Comparison of ENCODE assay signal across 9 cellular contexts in genomic region chr9:128828267-128828666, GRCh38. TPM values are rescaled to one million over a fixed set of nuclear protein-coding genes. Genes with fewer than 3 reads are reported as not detected.
DNase-seq lines count a peak whose midpoint lies in the region; ATAC-seq, FAIRE-seq and TF ChIP-seq lines count a peak whose summit lies in the region.
"Had no signal": no experiment of that assay in that cellular context is flagged by ENCODE, and none has a peak within 500 bp of the region (broad histone marks: within the 10 kb centered on the region; RNA-seq: fewer than 3 reads in every experiment).

No MANE protein-coding gene starts in this region.

- peak overlapping the region; percentile 91 to 99 (median 93) for H3K4me3 Mint-ChIP-seq in CD8-positive, alpha-beta memory T cell
- H3K4me3 Mint-ChIP-seq in activated naive CD8-positive, alpha-beta T cell treated with anti-CD3 and anti-CD28 coated beads, Interleukin-2, amount 50 U/mL, for 24 hours: peak overlapping the region; percentile 98
- peak overlapping the region; percentile 94 to 97 (median 96) for H3K4me3 Mint-ChIP-seq in nephron

- no peaks in the 10 kb centered on the region for H3K9me3 ChIP-seq in CD8-positive, alpha-beta memory T cell (ENCODE audit: low read length)
- no peaks in the 10 kb centered on the region for H3K9me3 ChIP-seq in HUES64 (ENCODE audit: insufficient read depth, low read depth, low read length)
- H3K9me3 ChIP-seq in kidney (ENCODE audit: control insufficient read depth in 1 of 2, low read length in 2 of 2): no peaks in the 10 kb centered on the region

- H3K27me3 Mint-ChIP-seq in CD8-positive, alpha-beta memory T cell: peaks cover 0 to 6% of the 10 kb centered on the region in 2 donors
- H3K27me3 Mint-ChIP-seq in activated naive CD8-positive, alpha-beta T cell treated with anti-CD3 and anti-CD28 coated beads, Interleukin-2, amount 50 U/mL, for 24 hours: no peaks in the 10 kb centered on the region
- no peaks in the 10 kb centered on the region for H3K27me3 Mint-ChIP-seq in nephron (ENCODE audit: low read depth)

- H3K27ac Mint-ChIP-seq in CD8-positive, alpha-beta memory T cell: peak overlapping the region in 7 of 8 donors; percentile 62 to 96 (median 90)
- H3K27ac Mint-ChIP-seq in activated naive CD8-positive, alpha-beta T cell treated with anti-CD3 and anti-CD28 coated beads, Interleukin-2, amount 50 U/mL, for 24 hours: peak overlapping the region; percentile 95
- no peak overlapping the region for H3K27ac Mint-ChIP-seq in nephron

- intact Hi-C loops in kidney (cut with DNase I): no loop called here

- H3K9me3 Mint-ChIP-seq in CD8-positive, alpha-beta memory T cell: no peaks in the 10 kb centered on the region
- no peaks in the 10 kb centered on the region for H3K9me3 Mint-ChIP-seq in activated naive CD8-positive, alpha-beta T cell treated with anti-CD3 and anti-CD28 coated beads, Interleukin-2, amount 50 U/mL, for 24 hours
- no peaks in the 10 kb centered on the region for H3K9me3 Mint-ChIP-seq in nephron

- 89% methylated on average over 8 of the region's 8 CpGs for WGBS in HUES64

- H3K9ac ChIP-seq in HUES64 (ENCODE audit: low read depth, low read length) (no peak overlapping the region), kidney (ENCODE audit: low read length in 2 of 2) (no peak overlapping the region)

- peaks cover 0 to 59% (median 0%) of the 10 kb centered on the region in 3 donors for H3K36me3 Mint-ChIP-seq in CD8-positive, alpha-beta memory T cell
- H3K36me3 Mint-ChIP-seq in activated naive CD8-positive, alpha-beta T cell treated with anti-CD3 and anti-CD28 coated beads, Interleukin-2, amount 50 U/mL, for 24 hours (ENCODE audit: low read depth): peaks cover 23% of the 10 kb centered on the region
- peaks cover 22% of the 10 kb centered on the region for H3K36me3 Mint-ChIP-seq in nephron (ENCODE audit: low read depth)

- no peak for ATAC-seq in activated naive CD8-positive, alpha-beta T cell treated with anti-CD3 and anti-CD28 coated beads, Interleukin-2, amount 50 U/mL, for 24 hours
- no peak for ATAC-seq in HG02970 (IDR thresholded peaks at IDR 0.05; ENCODE audit: low FRiP score, unreplicated experiment)

- POLR2A ChIA-PET in CD8-positive, alpha-beta memory T cell (lab: Charles Lee): interaction anchor here (2.5 kb wide), 1 partner anchor 9 kb away, joined by 39 read pairs; the partner anchor contains the start of gene ENDOG

- H3K27ac ChIP-seq in CD8-positive, alpha-beta memory T cell (ENCODE audit: low read depth, low read length): no peak overlapping the region
- H3K27ac ChIP-seq in HUES64 (ENCODE audit: low read depth, low read length): no peak overlapping the region
- no peak overlapping the region for H3K27ac ChIP-seq in kidney (ENCODE audit: low read depth in 2 of 2, low read length in 2 of 2)

- H3K4me3 ChIP-seq in CD8-positive, alpha-beta memory T cell (ENCODE audit: low read length): no peak overlapping the region
- H3K4me3 ChIP-seq in HUES64 (ENCODE audit: low read length) (peak overlapping the region; percentile 87), H7 (ENCODE audit: insufficient read depth, low read depth, low read length) (no peak overlapping the region), kidney (ENCODE audit: low read length in 2 of 2) (no peak overlapping the region)

- H3K27me3 ChIP-seq in CD8-positive, alpha-beta memory T cell (ENCODE audit: insufficient read depth, low read length, poor library complexity, severe bottlenecking): no peaks in the 10 kb centered on the region
- H3K27me3 ChIP-seq in HUES64 (ENCODE audit: insufficient read depth, low read length) (no peaks in the 10 kb centered on the region), H7 (ENCODE audit: control insufficient read depth, insufficient read depth, low read length) (no peaks in the 10 kb centered on the region)

- TF ChIP-seq CTCF in nephron (IDR thresholded peaks at IDR 0.05; ENCODE audit: unreplicated experiment in 3 of 3) (no peak), kidney (IDR thresholded peaks at IDR 0.05; ENCODE audit: borderline replicate concordance, extremely low read depth, insufficient read depth) (no peak)

- CTCF ChIA-PET in CD8-positive, alpha-beta memory T cell (lab: Charles Lee): interaction anchor here (0.6 to 2.2 kb wide), 2 partner anchors 10 to 192 kb away, joined by 3 to 10 read pairs; partner anchors contain the start of gene ENDOG

- no peak for FAIRE-seq in kidney (lab: Jason Lieb, UNC)

- DNase-seq in CD8-positive, alpha-beta memory T cell: no peak
- no peak for DNase-seq in activated naive CD8-positive, alpha-beta T cell treated with anti-CD3 and anti-CD28 coated beads, Interleukin-2, amount 50 U/mL, for 24 hours
- DNase-seq in iPS-NIHi11 (ENCODE audit: low spot score) (no peak), H7 (no peak), kidney (no peak)
- DNase-seq: NCI-H2081 had no signal

- H3K36me3 ChIP-seq in CD8-positive, alpha-beta memory T cell (ENCODE audit: insufficient read depth, low read length): peaks cover 14% of the 10 kb centered on the region
- H3K36me3 ChIP-seq in HUES64 (ENCODE audit: insufficient read depth, low read length) (peaks cover 61% of the 10 kb centered on the region), H7 (replicated peaks; ENCODE audit: control insufficient read depth, insufficient read depth, low read length) (peaks cover 28% of the 10 kb centered on the region), kidney (ENCODE audit: control insufficient read depth in 1 of 2, insufficient read depth in 2 of 2, low read length in 2 of 2) (peaks cover 10 to 27% of the 10 kb centered on the region in 2 donors)

- H3K4me1 ChIP-seq in CD8-positive, alpha-beta memory T cell (ENCODE audit: insufficient read depth, low read length): peaks cover 17% of the 10 kb centered on the region
- no peaks in the 10 kb centered on the region for H3K4me1 ChIP-seq in HUES64 (ENCODE audit: insufficient read depth, low read length)
- peaks cover 6 to 7% of the 10 kb centered on the region in 2 donors for H3K4me1 ChIP-seq in kidney (ENCODE audit: control insufficient read depth in 1 of 2, insufficient read depth in 1 of 2, low read depth in 1 of 2, low read length in 2 of 2)

- H3K4me1 Mint-ChIP-seq in CD8-positive, alpha-beta memory T cell: peaks cover 20 to 24% (median 21%) of the 10 kb centered on the region in 3 donors
- H3K4me1 Mint-ChIP-seq in activated naive CD8-positive, alpha-beta T cell treated with anti-CD3 and anti-CD28 coated beads, Interleukin-2, amount 50 U/mL, for 24 hours: peaks cover 21% of the 10 kb centered on the region
- H3K4me1 Mint-ChIP-seq in nephron: peaks cover 14% of the 10 kb centered on the region

RNA-seq across cellular contexts. Expression of gene SPOUT1, which starts 1.3 kb away (rescaled TPM):
- 100 to 1,000 TPM; 137 to 143 TPM for total RNA-seq in CD8-positive, alpha-beta memory T cell
- polyA plus RNA-seq in CD8-positive, alpha-beta memory T cell: 77.3 TPM
- 34.4 TPM for polyA plus RNA-seq in HUES64 (2013, experiment 1 of 2)
- 32.4 TPM for polyA plus RNA-seq in HUES64 (2013, experiment 2 of 2)
- total RNA-seq in H7 (2014; rRNA removed; shearing (Covaris generic)): 49.0 and 70.7 TPM in 2 replicates
- total RNA-seq in kidney: 42.0 TPM
- 56.8 TPM for polyA plus RNA-seq in kidney (ENCODE audit: insufficient read depth, low read depth, low replicate concordance)

RNA-seq across cellular contexts. Expression of gene ENDOG, which starts 10.0 kb away (rescaled TPM):
- 10 to 100 TPM; 22.3 to 23.3 TPM for total RNA-seq in CD8-positive, alpha-beta memory T cell
- polyA plus RNA-seq in CD8-positive, alpha-beta memory T cell: 29.6 TPM
- polyA plus RNA-seq in HUES64 (2013, experiment 1 of 2): 13.0 TPM
- polyA plus RNA-seq in HUES64 (2013, experiment 2 of 2): 11.9 TPM
- 15.5 and 32.9 TPM in 2 replicates for total RNA-seq in H7 (2014; rRNA removed; shearing (Covaris generic))
- 20.6 TPM for total RNA-seq in kidney
- 59.9 TPM for polyA plus RNA-seq in kidney (ENCODE audit: insufficient read depth, low read depth, low replicate concordance)

RNA-seq across cellular contexts. Expression of gene TBC1D13, which starts 41.2 kb away (rescaled TPM):
- total RNA-seq in CD8-positive, alpha-beta memory T cell: 10 to 100 TPM; 23.0 to 24.6 TPM
- polyA plus RNA-seq in CD8-positive, alpha-beta memory T cell: 36.8 TPM
- 20.2 TPM for polyA plus RNA-seq in HUES64 (2013, experiment 1 of 2)
- 21.3 TPM for polyA plus RNA-seq in HUES64 (2013, experiment 2 of 2)
- 15.3 and 16.8 TPM in 2 replicates for total RNA-seq in H7 (2014; rRNA removed; shearing (Covaris generic))
- total RNA-seq in kidney: 29.0 TPM
- 38.5 TPM for polyA plus RNA-seq in kidney (ENCODE audit: insufficient read depth, low read depth, low replicate concordance)

RNA-seq across cellular contexts. Expression of gene KYAT1, which starts 53.5 kb away (rescaled TPM):
- 10 to 100 TPM in 1 of 2 experiments, 1 to 10 TPM in 1; 8.9 to 10.4 TPM for total RNA-seq in CD8-positive, alpha-beta memory T cell
- polyA plus RNA-seq in CD8-positive, alpha-beta memory T cell: 8.8 TPM
- polyA plus RNA-seq in HUES64 (2013, experiment 1 of 2): 13.7 TPM
- 16.9 TPM for polyA plus RNA-seq in HUES64 (2013, experiment 2 of 2)
- 47.9 and 49.0 TPM in 2 replicates for total RNA-seq in H7 (2014; rRNA removed; shearing (Covaris generic))
- 5.1 TPM for total RNA-seq in kidney
- 17.0 TPM for polyA plus RNA-seq in kidney (ENCODE audit: insufficient read depth, low read depth, low replicate concordance)

RNA-seq across cellular contexts. Expression of gene LRRC8A, which starts 53.7 kb away (rescaled TPM):
- total RNA-seq in CD8-positive, alpha-beta memory T cell: 10 to 100 TPM; 27.3 to 27.6 TPM
- 42.7 TPM for polyA plus RNA-seq in CD8-positive, alpha-beta memory T cell
- 64.0 TPM for polyA plus RNA-seq in HUES64 (2013, experiment 1 of 2)
- polyA plus RNA-seq in HUES64 (2013, experiment 2 of 2): 55.8 TPM
- total RNA-seq in H7 (2014; rRNA removed; shearing (Covaris generic)): 67.2 and 76.0 TPM in 2 replicates
- 37.4 TPM for total RNA-seq in kidney
- polyA plus RNA-seq in kidney (ENCODE audit: insufficient read depth, low read depth, low replicate concordance): 18.5 TPM

Comparison
In these comparisons a context has a peak if more than half of its experiments do, and no peak if none do; other contexts are left out.
1. H3K27ac Mint-ChIP-seq: peak in CD8-positive, alpha-beta memory T cell (7 of 8) and activated naive CD8-positive, alpha-beta T cell treated with anti-CD3 and anti-CD28 coated beads, Interleukin-2, amount 50 U/mL, for 24 hours (single experiment); none in nephron (0 of 3).
2. Peak in every context shown above with its lines, with median percentiles within 50 percentile points of each other: H3K4me3 Mint-ChIP-seq.